Comparison of ENCODE assay signal across 26 cellular contexts in genomic region chr4:156084312-156084811, GRCh38.
"Had no signal": no experiment of that assay in that cellular context is flagged by ENCODE, and none has a peak within 500 bp of the region (broad histone marks: within the 10 kb centered on the region; RNA-seq: fewer than 3 reads in every experiment).

No MANE protein-coding gene starts in this region.

- H3K9me3 ChIP-seq: ascending aorta, breast epithelium, SJCRH30 had no signal

- ATAC-seq: activated CD8-positive, alpha-beta T cell treated with anti-CD3 and anti-CD28 coated beads for 36 hours; activated T-cell treated with anti-CD3 and anti-CD28 coated beads, Interleukin-2, amount 50 U/mL, for 72 hours; activated T-helper 17 cell treated with anti-CD3 and anti-CD28 coated beads, Interleukin-2, amount 50 U/mL, for 72 hours; Panc1 had no signal

- H3K9ac ChIP-seq: KMS-11 had no signal

- H3K27ac ChIP-seq: ascending aorta, breast epithelium, KMS-11, SJCRH30, SK-N-MC had no signal

- DNase-seq: activated CD4-positive, alpha-beta T cell treated with anti-CD3 and anti-CD28 coated beads, Interleukin-2, amount 10 ng/mL, durations not matched to agents 24 days and 14 days; activated CD4-positive, alpha-beta T cell treated with anti-CD3 and anti-CD28 coated beads, Interleukin-2, amount 50 U/mL, for 4 hours; activated CD8-positive, alpha-beta T cell treated with anti-CD3 and anti-CD28 coated beads for 36 hours; activated effector memory CD4-positive, alpha-beta T cell treated with anti-CD3 and anti-CD28 coated beads, Interleukin-2, amount 50 U/mL, for 16 hours; activated naive CD4-positive, alpha-beta T cell; activated naive CD4-positive, alpha-beta T cell treated with anti-CD3 and anti-CD28 coated beads, Interleukin-2, amount 50 U/mL, for 16 hours; activated naive CD8-positive, alpha-beta T cell treated with anti-CD3 and anti-CD28 coated beads for 36 hours; activated T-cell treated with anti-CD3 and anti-CD28 coated beads, Interleukin-2, amount 50 U/mL, for 1 hour; activated T-cell treated with anti-CD3 and anti-CD28 coated beads, Interleukin-2, amount 50 U/mL, for 72 hours; amniotic stem cell; NCI-H1092 treated with DMSO at 0.1 percent for 48 hours; NCI-H1436 treated with DMSO at 0.1 percent for 48 hours; NCI-H1694 treated with DMSO at 0.1 percent for 48 hours; NCI-H2029; NCI-H2171 treated with DMSO at 0.1 percent for 48 hours; NCI-H345; NCI-H524 treated with DMSO at 0.1 percent for 48 hours; NCI-H774; SHP77; SJCRH30 had no signal

- H3K36me3 ChIP-seq: ascending aorta, breast epithelium, SJCRH30 had no signal

- H3K4me2 ChIP-seq: KMS-11 had no signal

- H3K4me1 ChIP-seq: ascending aorta, breast epithelium, SJCRH30 had no signal

- H3K27me3 ChIP-seq: ascending aorta, breast epithelium, SJCRH30 had no signal

- H3K4me3 ChIP-seq: ascending aorta, breast epithelium, SJCRH30, SK-N-MC had no signal
